17 cellular contexts compared by ENCODE assay signal in genomic region chr3:105965384-105965783, GRCh38.
DNase-seq lines count a peak whose midpoint lies in the region; ATAC-seq and TF ChIP-seq lines count a peak whose summit lies in the region.
"Had no signal": no experiment of that assay in that cellular context is flagged by ENCODE, and none has a peak within 500 bp of the region (broad histone marks: within the 10 kb centered on the region; RNA-seq: fewer than 3 reads in every experiment).

No MANE protein-coding gene starts in this region.

- H3K4me1 Mint-ChIP-seq in T-helper 17 cell, result no peaks in the 10 kb centered on the region

- no peaks in the 10 kb centered on the region for H3K27me3 ChIP-seq in HAP-1 (ENCODE audit: low read depth)

- no peaks in the 10 kb centered on the region for H3K36me3 ChIP-seq in HAP-1 (replicated peaks)

- DNase-seq in G401 (ENCODE audit: low spot score) (peak; percentile 58), astrocyte of the spinal cord (ENCODE audit: low read depth, low spot score) (peak; percentile 72), fibroblast of the conjunctiva (ENCODE audit: low read depth) (peak; percentile 38), skeletal muscle cell (ENCODE audit: low read depth) (peak; percentile 67), T-helper 17 cell (no peak), HAP-1 (ENCODE audit: low spot score in 2 of 2) (no peak), HCEC 1CT (no peak)
- DNase-seq: activated CD4-positive, alpha-beta T cell treated with anti-CD3 and anti-CD28 coated beads for 36 hours; activated naive CD8-positive, alpha-beta T cell treated with anti-CD3 and anti-CD28 coated beads, Interleukin-2, amount 50 U/mL, for 24 hours; activated T-cell treated with anti-CD3 and anti-CD28 coated beads, Interleukin-2, amount 50 U/mL, for 1 hour; CD8-positive, alpha-beta T cell; effector CD4-positive, alpha-beta T cell; naive B cell; NCI-H526 treated with DMSO at 0.1 percent for 48 hours; retina; stimulated activated naive CD4-positive, alpha-beta T cell had no signal

- peaks cover 22% of the 10 kb centered on the region for H3K4me1 ChIP-seq in HAP-1

- no peaks in the 10 kb centered on the region for H3K27me3 Mint-ChIP-seq in T-helper 17 cell
- H3K27me3 Mint-ChIP-seq: activated CD4-positive, alpha-beta T cell treated with anti-CD3 and anti-CD28 coated beads for 36 hours; activated naive CD8-positive, alpha-beta T cell treated with anti-CD3 and anti-CD28 coated beads, Interleukin-2, amount 50 U/mL, for 24 hours; naive B cell had no signal

- ATAC-seq in T-helper 17 cell (no peak), HG03025 (IDR thresholded peaks at IDR 0.05; ENCODE audit: low FRiP score, unreplicated experiment) (no peak)
- ATAC-seq: activated CD4-positive, alpha-beta T cell treated with anti-CD3 and anti-CD28 coated beads for 36 hours; activated naive CD8-positive, alpha-beta T cell treated with anti-CD3 and anti-CD28 coated beads, Interleukin-2, amount 50 U/mL, for 24 hours; CD8-positive, alpha-beta T cell had no signal

- no peaks in the 10 kb centered on the region for H3K9me3 ChIP-seq in T-helper 17 cell (ENCODE audit: control insufficient read depth, low read length, poor library complexity, severe bottlenecking)
- no peaks in the 10 kb centered on the region; the same call in 1 of the 2 replicates for H3K9me3 ChIP-seq in HAP-1

- no peak overlapping the region for H3K27ac Mint-ChIP-seq in T-helper 17 cell
- H3K27ac Mint-ChIP-seq: activated CD4-positive, alpha-beta T cell treated with anti-CD3 and anti-CD28 coated beads for 36 hours; activated naive CD8-positive, alpha-beta T cell treated with anti-CD3 and anti-CD28 coated beads, Interleukin-2, amount 50 U/mL, for 24 hours; CD8-positive, alpha-beta T cell had no signal

- H3K36me3 Mint-ChIP-seq in T-helper 17 cell (ENCODE audit: low read depth), result peaks cover 2% of the 10 kb centered on the region
- H3K36me3 Mint-ChIP-seq: CD8-positive, alpha-beta T cell had no signal

- no peak overlapping the region for H3K4me3 ChIP-seq in astrocyte of the spinal cord (ENCODE audit: low read depth, low read length)
- no peak overlapping the region for H3K4me3 ChIP-seq in skeletal muscle cell (ENCODE audit: low read depth, low read length)
- H3K4me3 ChIP-seq in HAP-1, result no peak overlapping the region

- in situ Hi-C loops in G401 (cut with HindIII; ENCODE audit: low sequenced_read_pairs), result no loop called here
- in situ Hi-C loops in astrocyte of the spinal cord (cut with HindIII; ENCODE audit: low sequenced_read_pairs), result no loop called here
- in situ Hi-C loops in HAP-1 (cut with MboI; ENCODE audit: low sequenced_read_pairs), result no loop called here

- H3K4me3 Mint-ChIP-seq in T-helper 17 cell, result no peak overlapping the region
- H3K4me3 Mint-ChIP-seq: activated CD4-positive, alpha-beta T cell treated with anti-CD3 and anti-CD28 coated beads for 36 hours; activated naive CD8-positive, alpha-beta T cell treated with anti-CD3 and anti-CD28 coated beads, Interleukin-2, amount 50 U/mL, for 24 hours; CD8-positive, alpha-beta T cell; naive B cell had no signal

- no peak for TF ChIP-seq CTCF in astrocyte of the spinal cord (IDR thresholded peaks at IDR 0.05; ENCODE audit: low read depth, low read length)

Comparison
In these comparisons a context has a peak if more than half of its experiments do, and no peak if none do; other contexts are left out.
1. DNase-seq: peak in G401 (single experiment), astrocyte of the spinal cord (single experiment), fibroblast of the conjunctiva (single experiment) and skeletal muscle cell (single experiment); none in T-helper 17 cell (0 of 3), HAP-1 (0 of 2) and HCEC 1CT (single experiment).